ENCODE assay signal across 18 cellular contexts in genomic region chr4:3254302-3255131, GRCh38. TPM values are rescaled to one million over a fixed set of nuclear protein-coding genes. Genes with fewer than 3 reads are reported as not detected.
DNase-seq lines count a peak whose midpoint lies in the region; ATAC-seq and TF ChIP-seq lines count a peak whose summit lies in the region.
"Had no signal": no experiment of that assay in that cellular context is flagged by ENCODE, and none has a peak within 500 bp of the region (broad histone marks: within the 10 kb centered on the region; RNA-seq: fewer than 3 reads in every experiment).

No MANE protein-coding gene starts in this region.

- H3K27ac ChIP-seq in SJSA1 (peak overlapping the region; percentile 15; the same call in 1 of the 2 replicates), left lung (no peak overlapping the region), thoracic aorta (no peak overlapping the region)
- H3K27ac ChIP-seq: vagina had no signal

- H3K36me3 Mint-ChIP-seq in activated naive CD4-positive, alpha-beta T cell treated with anti-CD3 and anti-CD28 coated beads for 36 hours (ENCODE audit: low read depth): peaks cover 1% of the 10 kb centered on the region

- H3K4me3 ChIP-seq in SJSA1 (no peak overlapping the region), left lung (no peak overlapping the region), thoracic aorta (no peak overlapping the region)
- H3K4me3 ChIP-seq: vagina had no signal

- intact Hi-C loops in activated naive CD4-positive, alpha-beta T cell treated with anti-CD3 and anti-CD28 coated beads for 36 hours (cut with micrococcal nuclease): no loop called here
- intact Hi-C loops in left lung (cut with DNase I): no loop called here

- DNase-seq in activated naive CD4-positive, alpha-beta T cell treated with anti-CD3 and anti-CD28 coated beads for 36 hours: peak; percentile 2
- no peak for DNase-seq in activated naive CD4-positive, alpha-beta T cell treated with Interleukin-2 at 50 U/mL for 16 hours
- DNase-seq in SJSA1 (ENCODE audit: low read depth in 1 of 2, low spot score in 2 of 2): peak; percentile 38 to 61
- DNase-seq in left lung: peak; percentile 22 to 56
- DNase-seq in thoracic aorta (ENCODE audit: low spot score): peak; percentile 1
- DNase-seq in NCI-H524 (lab: John Stamatoyannopoulos, UW): no peak
- DNase-seq in iPS-NIHi11 (ENCODE audit: low spot score): no peak
- DNase-seq: activated CD8-positive, alpha-beta T cell treated with anti-CD3 and anti-CD28 coated beads for 36 hours; MM.1S; NCI-H1694 treated with DMSO at 0.1 percent for 48 hours; NCI-H2227 treated with DMSO at 0.1 percent for 48 hours; occipital lobe; stimulated activated CD4-positive, alpha-beta T cell treated with anti-CD3 and anti-CD28 coated beads, Interleukin-2, amount 100 ng/mL, for 24 hours; SW 1271 had no signal

- ATAC-seq in left lung: no peak
- no peak for ATAC-seq in thoracic aorta (ENCODE audit: insufficient number of reproducible peaks, low FRiP score, low read depth)
- ATAC-seq in GM21737 (IDR thresholded peaks at IDR 0.05; ENCODE audit: unreplicated experiment): no peak
- ATAC-seq: activated CD8-positive, alpha-beta T cell treated with anti-CD3 and anti-CD28 coated beads for 36 hours had no signal

- CTCF ChIA-PET in activated naive CD4-positive, alpha-beta T cell treated with anti-CD3 and anti-CD28 coated beads for 36 hours (lab: Charles Lee): no interaction called here

- no peaks in the 10 kb centered on the region for H3K9me3 Mint-ChIP-seq in activated naive CD4-positive, alpha-beta T cell treated with anti-CD3 and anti-CD28 coated beads for 36 hours
- H3K9me3 Mint-ChIP-seq: activated CD8-positive, alpha-beta T cell treated with anti-CD3 and anti-CD28 coated beads for 36 hours; activated T-helper 2 cell treated with anti-CD3 and anti-CD28 coated beads, Interferon-gamma antibody, Interleukin-2, Interleukin-4, amounts not matched to agents 10 μg/mL and 5 μg/mL and 100 μg/mL, durations not matched to agents 14 hours and 24 hours and 36 hours; stimulated activated naive CD8-positive, alpha-beta T cell treated with anti-CD3 and anti-CD28 coated beads, Interleukin-15, Interleukin-2, amounts not matched to agents 100 ng/mL and 50 ng/mL, for 24 hours had no signal

- H3K4me3 Mint-ChIP-seq in activated naive CD4-positive, alpha-beta T cell treated with anti-CD3 and anti-CD28 coated beads for 36 hours: no peak overlapping the region
- H3K4me3 Mint-ChIP-seq: activated CD8-positive, alpha-beta T cell treated with anti-CD3 and anti-CD28 coated beads for 36 hours; stimulated activated naive CD8-positive, alpha-beta T cell treated with anti-CD3 and anti-CD28 coated beads, Interleukin-15, Interleukin-2, amounts not matched to agents 100 ng/mL and 50 ng/mL, for 24 hours had no signal

- no peaks in the 10 kb centered on the region for H3K36me3 ChIP-seq in SJSA1
- H3K36me3 ChIP-seq in left lung: peaks cover 0 to 10% of the 10 kb centered on the region in 2 donors
- no peaks in the 10 kb centered on the region for H3K36me3 ChIP-seq in thoracic aorta
- H3K36me3 ChIP-seq: vagina had no signal

- H3K4me1 Mint-ChIP-seq in activated naive CD4-positive, alpha-beta T cell treated with anti-CD3 and anti-CD28 coated beads for 36 hours (ENCODE audit: low read depth): no peaks in the 10 kb centered on the region

- H3K27me3 ChIP-seq in SJSA1 (replicated peaks): no peaks in the 10 kb centered on the region
- H3K27me3 ChIP-seq in left lung: no peaks in the 10 kb centered on the region
- H3K27me3 ChIP-seq in thoracic aorta (replicated peaks; ENCODE audit: insufficient read depth): no peaks in the 10 kb centered on the region
- H3K27me3 ChIP-seq: vagina had no signal

- no peak for TF ChIP-seq CTCF in left lung (IDR thresholded peaks at IDR 0.05)
- no peak for TF ChIP-seq CTCF in thoracic aorta (IDR thresholded peaks at IDR 0.05)

- H3K27me3 Mint-ChIP-seq in activated naive CD4-positive, alpha-beta T cell treated with anti-CD3 and anti-CD28 coated beads for 36 hours (ENCODE audit: low read depth): no peaks in the 10 kb centered on the region
- H3K27me3 Mint-ChIP-seq: activated CD8-positive, alpha-beta T cell treated with anti-CD3 and anti-CD28 coated beads for 36 hours; stimulated activated naive CD8-positive, alpha-beta T cell treated with anti-CD3 and anti-CD28 coated beads, Interleukin-15, Interleukin-2, amounts not matched to agents 100 ng/mL and 50 ng/mL, for 24 hours had no signal

- H3K9me3 ChIP-seq in SJSA1 (replicated peaks): no peaks in the 10 kb centered on the region
- no peaks in the 10 kb centered on the region for H3K9me3 ChIP-seq in left lung
- no peaks in the 10 kb centered on the region for H3K9me3 ChIP-seq in thoracic aorta
- H3K9me3 ChIP-seq: vagina had no signal

- H3K4me1 ChIP-seq in SJSA1 (replicated peaks) (peaks cover 18% of the 10 kb centered on the region), left lung (no peaks in the 10 kb centered on the region), thoracic aorta (ENCODE audit: control insufficient read depth in 1 of 2, low read depth in 2 of 2) (no peaks in the 10 kb centered on the region)
- H3K4me1 ChIP-seq: vagina had no signal

- H3K27ac Mint-ChIP-seq in activated naive CD4-positive, alpha-beta T cell treated with anti-CD3 and anti-CD28 coated beads for 36 hours: no peak overlapping the region
- H3K27ac Mint-ChIP-seq: activated CD8-positive, alpha-beta T cell treated with anti-CD3 and anti-CD28 coated beads for 36 hours; activated T-helper 2 cell treated with anti-CD3 and anti-CD28 coated beads, Interferon-gamma antibody, Interleukin-2, Interleukin-4, amounts not matched to agents 10 μg/mL and 5 μg/mL and 100 μg/mL, durations not matched to agents 14 hours and 24 hours and 36 hours; stimulated activated naive CD8-positive, alpha-beta T cell treated with anti-CD3 and anti-CD28 coated beads, Interleukin-15, Interleukin-2, amounts not matched to agents 100 ng/mL and 50 ng/mL, for 24 hours had no signal

RNA-seq across cellular contexts. Expression of gene MSANTD1, which starts 5.6 kb away (rescaled TPM):
- under 1 TPM; 0.49 to 0.55 TPM for total RNA-seq in activated naive CD4-positive, alpha-beta T cell treated with anti-CD3 and anti-CD28 coated beads for 36 hours
- total RNA-seq in SJSA1 (2014; rRNA removed; shearing (Covaris generic)): 0.21 TPM in 1 of 2 replicates, not detected in the other
- 1 to 10 TPM; 1.1 to 1.4 TPM for total RNA-seq in left lung
- total RNA-seq in thoracic aorta: 1 to 10 TPM; 1.4 to 2.8 TPM

RNA-seq across cellular contexts. Expression of gene RGS12, which starts 38.3 kb away (rescaled TPM):
- total RNA-seq in activated naive CD4-positive, alpha-beta T cell treated with anti-CD3 and anti-CD28 coated beads for 36 hours: 1 to 10 TPM; 8.7 to 8.9 TPM
- total RNA-seq in SJSA1 (2014; rRNA removed; shearing (Covaris generic)): 48.5 and 79.6 TPM in 2 replicates
- 10 to 100 TPM; 28.2 to 30.4 TPM for total RNA-seq in left lung
- 10 to 100 TPM; 13.5 to 43.6 TPM for total RNA-seq in thoracic aorta

Comparison
In these comparisons a context has a peak if more than half of its experiments do, and no peak if none do; other contexts are left out.
1. DNase-seq: peak in activated naive CD4-positive, alpha-beta T cell treated with anti-CD3 and anti-CD28 coated beads for 36 hours (single experiment), SJSA1 (2 of 2), left lung (2 of 2) and thoracic aorta (single experiment); none in activated naive CD4-positive, alpha-beta T cell treated with Interleukin-2 at 50 U/mL for 16 hours (single experiment), NCI-H524 (0 of 2) and iPS-NIHi11 (single experiment).